In the genomic region with DNA sequence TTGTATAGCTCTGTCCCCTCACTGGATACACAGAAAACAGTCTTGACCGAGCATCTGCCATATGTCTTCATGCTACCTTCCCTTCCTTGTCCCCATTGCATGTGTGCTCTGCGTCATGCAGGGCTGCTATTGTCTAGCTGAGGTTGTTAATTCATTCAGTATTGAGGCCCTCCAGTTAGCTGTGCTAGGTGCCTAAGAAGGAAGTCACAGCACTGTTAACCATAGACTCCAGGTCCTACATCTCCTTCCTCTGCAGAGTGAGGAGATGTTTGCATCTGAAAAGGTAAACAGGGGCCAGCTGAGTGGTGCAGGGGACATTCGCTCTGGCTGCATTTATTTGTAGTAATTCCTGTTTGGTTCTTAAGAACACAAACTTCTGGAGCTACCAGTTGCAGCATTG, we compare ENCODE assay signal across 14 cellular contexts. TPM values are rescaled to one million over a fixed set of nuclear protein-coding genes. Genes with fewer than 3 reads are reported as not detected.
"Had no signal": no experiment of that assay in that cellular context is flagged by ENCODE, and none has a peak within 500 bp of the region (broad histone marks: within the 10 kb centered on the region; RNA-seq: fewer than 3 reads in every experiment).

No MANE protein-coding gene starts in this region.

- ATAC-seq: activated T-cell treated with anti-CD3 and anti-CD28 coated beads, Interleukin-2, amount 50 U/mL, for 72 hours had no signal

- H3K4me1 Mint-ChIP-seq: activated CD4-positive, alpha-beta memory T cell treated with anti-CD3 and anti-CD28 coated beads, Interleukin-2, amount 10 ng/mL, durations not matched to agents 7 days and 5 days; activated naive CD8-positive, alpha-beta T cell treated with anti-CD3 and anti-CD28 coated beads for 36 hours had no signal

- H3K4me3 ChIP-seq: ascending aorta, tibial artery, vagina had no signal

- H3K36me3 ChIP-seq: ascending aorta, tibial artery, vagina had no signal

- H3K36me3 Mint-ChIP-seq: activated naive CD8-positive, alpha-beta T cell treated with anti-CD3 and anti-CD28 coated beads for 36 hours had no signal

- H3K4me3 Mint-ChIP-seq: activated CD4-positive, alpha-beta memory T cell treated with anti-CD3 and anti-CD28 coated beads, Interleukin-2, amount 10 ng/mL, durations not matched to agents 7 days and 5 days; activated naive CD8-positive, alpha-beta T cell treated with anti-CD3 and anti-CD28 coated beads for 36 hours; activated T-cell treated with anti-CD3 and anti-CD28 coated beads, Interleukin-2, amount 50 U/mL, for 72 hours; nephron; T-helper 2 cell treated with Interferon-gamma antibody and Interleukin-4, amounts not matched to agents 5 μg/mL and 100 μg/mL, for 36 hours had no signal

- H3K27ac Mint-ChIP-seq: activated CD4-positive, alpha-beta memory T cell treated with anti-CD3 and anti-CD28 coated beads, Interleukin-2, amount 10 ng/mL, durations not matched to agents 7 days and 5 days; activated naive CD8-positive, alpha-beta T cell treated with anti-CD3 and anti-CD28 coated beads for 36 hours; activated T-cell treated with anti-CD3 and anti-CD28 coated beads, Interleukin-2, amount 50 U/mL, for 72 hours; T-helper 2 cell treated with Interferon-gamma antibody and Interleukin-4, amounts not matched to agents 5 μg/mL and 100 μg/mL, for 36 hours had no signal

- H3K9me3 ChIP-seq: ascending aorta, tibial artery, vagina had no signal

- H3K27me3 ChIP-seq: ascending aorta, vagina had no signal

- H3K27ac ChIP-seq: ascending aorta, tibial artery, vagina had no signal

- H3K9me3 Mint-ChIP-seq: activated CD4-positive, alpha-beta memory T cell treated with anti-CD3 and anti-CD28 coated beads, Interleukin-2, amount 10 ng/mL, durations not matched to agents 7 days and 5 days; activated naive CD8-positive, alpha-beta T cell treated with anti-CD3 and anti-CD28 coated beads for 36 hours; activated T-cell treated with anti-CD3 and anti-CD28 coated beads, Interleukin-2, amount 50 U/mL, for 72 hours; nephron; T-helper 2 cell treated with Interferon-gamma antibody and Interleukin-4, amounts not matched to agents 5 μg/mL and 100 μg/mL, for 36 hours had no signal

- DNase-seq: activated CD4-positive, alpha-beta memory T cell treated with anti-CD3 and anti-CD28 coated beads, Interleukin-2, amount 10 ng/mL, durations not matched to agents 7 days and 5 days; activated gamma-delta T cell treated with Interleukin-2 at 50 U/mL for 16 hours; activated naive CD8-positive, alpha-beta T cell treated with anti-CD3 and anti-CD28 coated beads for 36 hours; activated T-cell treated with anti-CD3 and anti-CD28 coated beads, Interleukin-2, amount 50 U/mL, for 72 hours; central memory CD4-positive, alpha-beta T cell; erythroblast; mesendoderm; stimulated activated CD4-positive, alpha-beta T cell treated with anti-CD3 and anti-CD28 coated beads, Interleukin-4, amount 100 ng/mL, for 4 hours; SW 1271; tibial artery had no signal

RNA-seq across cellular contexts. Expression of gene SLC1A3, which starts 48.2 kb away (rescaled TPM):
- total RNA-seq: activated CD4-positive, alpha-beta memory T cell treated with anti-CD3 and anti-CD28 coated beads, Interleukin-2, amount 10 ng/mL, durations not matched to agents 7 days and 5 days had no signal
